In genomic region chr1:27152004-27152828, GRCh38 we compare ENCODE assay signal across 8 cellular contexts. TPM values are rescaled to one million over a fixed set of nuclear protein-coding genes. Genes with fewer than 3 reads are reported as not detected.
DNase-seq lines count a peak whose midpoint lies in the region; ATAC-seq and TF ChIP-seq lines count a peak whose summit lies in the region.

No MANE protein-coding gene starts in this region.

- H3K36me3 Mint-ChIP-seq in effector memory CD8-positive, alpha-beta T cell (ENCODE audit: insufficient read depth), result peaks cover 20% of the 10 kb centered on the region
- peaks cover 3% of the 10 kb centered on the region for H3K36me3 Mint-ChIP-seq in neural progenitor cell

- peak overlapping the region; percentile 66 for H3K4me3 ChIP-seq in BJ (ENCODE audit: low read depth, low read length)
- peak overlapping the region; percentile 82 for H3K4me3 ChIP-seq in OCI-LY1 (ENCODE audit: low read depth, low read length, poor library complexity, severe bottlenecking)
- H3K4me3 ChIP-seq in neural progenitor cell, result peak overlapping the region; percentile 71

- peaks cover 61 to 62% of the 10 kb centered on the region in 2 donors for H3K4me1 Mint-ChIP-seq in effector memory CD8-positive, alpha-beta T cell (ENCODE audit: low read depth in 2 of 2)
- peaks cover 46% of the 10 kb centered on the region for H3K4me1 Mint-ChIP-seq in neural progenitor cell

- no peaks in the 10 kb centered on the region for H3K36me3 ChIP-seq in BJ (ENCODE audit: control insufficient read depth, insufficient read depth, low read length)
- H3K36me3 ChIP-seq in OCI-LY1 (ENCODE audit: insufficient read depth, low read length), result no peaks in the 10 kb centered on the region
- H3K36me3 ChIP-seq in neural progenitor cell, result no peaks in the 10 kb centered on the region

- peak overlapping the region; percentile 89 to 90 for H3K4me3 Mint-ChIP-seq in effector memory CD8-positive, alpha-beta T cell
- peak overlapping the region; percentile 93 for H3K4me3 Mint-ChIP-seq in neural progenitor cell

- no peaks in the 10 kb centered on the region for H4K20me1 ChIP-seq in OCI-LY1 (ENCODE audit: insufficient read depth, low read length)
- H4K20me1 ChIP-seq in neural progenitor cell (ENCODE audit: low read depth), result peaks cover 26% of the 10 kb centered on the region

- H3K79me2 ChIP-seq in OCI-LY1 (ENCODE audit: insufficient read depth, low read length), result peaks cover 21% of the 10 kb centered on the region
- H3K79me2 ChIP-seq in neural progenitor cell (ENCODE audit: low read depth), result peaks cover 40% of the 10 kb centered on the region

- H3K9me3 ChIP-seq in OCI-LY1 (ENCODE audit: low read length) (no peaks in the 10 kb centered on the region), neural progenitor cell (ENCODE audit: low read depth) (no peaks in the 10 kb centered on the region)

- H3K4me2 ChIP-seq in OCI-LY1 (ENCODE audit: low read length), result peak overlapping the region; percentile 88
- peak overlapping the region; percentile 96 for H3K4me2 ChIP-seq in neural progenitor cell

- H3K4me1 ChIP-seq in OCI-LY1 (ENCODE audit: insufficient read depth, low read length, severe bottlenecking) (peaks cover 80% of the 10 kb centered on the region), neural progenitor cell (peaks cover 21% of the 10 kb centered on the region)

- peak overlapping the region; percentile 52 to 97 for H3K27ac Mint-ChIP-seq in effector memory CD8-positive, alpha-beta T cell
- no peak overlapping the region for H3K27ac Mint-ChIP-seq in neural progenitor cell

- no peaks in the 10 kb centered on the region for H3K9me2 ChIP-seq in OCI-LY1 (ENCODE audit: low read depth, low read length)

- DNase-seq in BJ (ENCODE audit: low read depth) (no peak), neural progenitor cell (ENCODE audit: low spot score) (no peak), HPDE6-E6E7 (ENCODE audit: extremely low spot score) (no peak), MV-4-11 (lab: John Stamatoyannopoulos, UW) (no peak), GM20000 (ENCODE audit: low spot score) (no peak)
- DNase-seq in effector memory CD8-positive, alpha-beta T cell, result no peak

- TF ChIP-seq CTCF in BJ (IDR thresholded peaks at IDR 0.05; ENCODE audit: insufficient read depth, low read depth, low read length) (no peak), OCI-LY1 (IDR thresholded peaks at IDR 0.05; ENCODE audit: low read length) (no peak), neural progenitor cell (IDR thresholded peaks at IDR 0.05) (no peak), GM20000 (IDR thresholded peaks at IDR 0.05; ENCODE audit: extremely low read depth, missing control alignments) (no peak)

- H2AFZ ChIP-seq in OCI-LY1 (ENCODE audit: low read length) (no peak overlapping the region), neural progenitor cell (replicated peaks) (no peak overlapping the region)

- no peaks in the 10 kb centered on the region for H3K27me3 ChIP-seq in BJ (ENCODE audit: control insufficient read depth, insufficient read depth, low read length)
- no peaks in the 10 kb centered on the region for H3K27me3 ChIP-seq in OCI-LY1 (ENCODE audit: insufficient read depth, low read length)
- H3K27me3 ChIP-seq in neural progenitor cell, result no peaks in the 10 kb centered on the region

- POLR2A ChIA-PET in BJ (lab: Charles Lee), result interaction anchor here (0.6 kb wide), 1 partner anchor 16 kb away, joined by 3 read pairs; no protein-coding TSS in a partner anchor

- CTCF ChIA-PET in BJ (lab: Yijun Ruan, JAX), result interaction anchor here (0.9 to 5.6 kb wide), 7 partner anchors 9 to 235 kb away, joined by 3 to 38 read pairs (median 4); no protein-coding TSS in a partner anchor

- H3K9me3 Mint-ChIP-seq in effector memory CD8-positive, alpha-beta T cell, result no peaks in the 10 kb centered on the region
- H3K9me3 Mint-ChIP-seq in neural progenitor cell, result no peaks in the 10 kb centered on the region

- H3K9ac ChIP-seq in OCI-LY1 (ENCODE audit: low read length) (peak overlapping the region; percentile 92; the same call in 1 of the 2 replicates), neural progenitor cell (no peak overlapping the region)

- no peaks in the 10 kb centered on the region for H3K27me3 Mint-ChIP-seq in effector memory CD8-positive, alpha-beta T cell
- no peaks in the 10 kb centered on the region for H3K27me3 Mint-ChIP-seq in neural progenitor cell (ENCODE audit: insufficient read depth, low read depth)

- no peak for ATAC-seq in effector memory CD8-positive, alpha-beta T cell (replicated peaks)
- no peak for ATAC-seq in GM18909 (IDR thresholded peaks at IDR 0.05; ENCODE audit: poor library complexity, unreplicated experiment)

- H3F3A ChIP-seq in OCI-LY1 (ENCODE audit: insufficient read depth, low read length) (no peaks in the 10 kb centered on the region), neural progenitor cell (ENCODE audit: low read depth) (peaks cover 5% of the 10 kb centered on the region)

- peak overlapping the region; percentile 66 for H3K27ac ChIP-seq in OCI-LY1 (ENCODE audit: low read depth, low read length, poor library complexity, severe bottlenecking)
- H3K27ac ChIP-seq in neural progenitor cell, result no peak overlapping the region

RNA-seq across cellular contexts. Expression of gene SLC9A1, which starts 2.7 kb away (rescaled TPM):
- polyA plus RNA-seq in BJ (2011; rRNA removed), result 12.3 and 18.9 TPM in 2 replicates
- 13.4 and 21.6 TPM in 2 replicates for polyA minus RNA-seq in BJ (2011; rRNA and poly(A)+ RNA removed)
- total RNA-seq in neural progenitor cell (ENCODE audit: low replicate concordance), result 1.8 and 5.7 TPM in 2 replicates
